Comparison of ENCODE assay signal across 8 cellular contexts in genomic region chr7:105589221-105590077, GRCh38. TPM values are rescaled to one million over a fixed set of nuclear protein-coding genes. Genes with fewer than 3 reads are reported as not detected.
DNase-seq lines count a peak whose midpoint lies in the region; ATAC-seq and TF ChIP-seq lines count a peak whose summit lies in the region.

No MANE protein-coding gene starts in this region.

- POLR2A ChIA-PET in HEK293 (lab: Yijun Ruan, JAX) = interaction anchor here (0.5 kb wide), 1 partner anchor 21 kb away, joined by 5 read pairs; no protein-coding TSS in a partner anchor

- peak; percentile 81 for DNase-seq in NCI-H510A treated with DMSO at 0.1 percent for 48 hours (lab: John Stamatoyannopoulos, UW)
- no peak for DNase-seq in NCI-H510A (lab: John Stamatoyannopoulos, UW)
- peak; percentile 44 for DNase-seq in MG63
- DNase-seq in SJSA1 (ENCODE audit: low read depth in 1 of 2, low spot score in 2 of 2) = peak; percentile 52 to 64
- DNase-seq in activated naive CD4-positive, alpha-beta T cell treated with anti-CD3 and anti-CD28 coated beads, Interleukin-2, amount 50 U/mL, for 16 hours = peak; percentile 43
- DNase-seq in heart right ventricle = peak in 1 of 2 donors; percentile 38
- DNase-seq in renal cortical epithelial cell (ENCODE audit: low read depth) = peak; percentile 79

- WGBS in heart right ventricle, 2 donors = 37 to 38% methylated on average over 6 of the region's 6 CpGs

- peak; percentile 63 to 88 (median 66) for ATAC-seq in heart right ventricle

- H3K4me1 ChIP-seq in HEK293 (ENCODE audit: control insufficient read depth, insufficient read depth, low read length) = no peaks in the 10 kb centered on the region
- no peaks in the 10 kb centered on the region for H3K4me1 ChIP-seq in SJSA1 (replicated peaks)
- H3K4me1 ChIP-seq in heart right ventricle = peaks cover 0 to 16% (median 5%) of the 10 kb centered on the region in 9 donors

- no peak overlapping the region for H3K4me3 ChIP-seq in HEK293 (ENCODE audit: low read depth, low read length)
- H3K4me3 ChIP-seq in MG63 = no peak overlapping the region
- no peak overlapping the region for H3K4me3 ChIP-seq in SJSA1
- no peak overlapping the region for H3K4me3 ChIP-seq in heart right ventricle

- intact Hi-C loops in heart right ventricle (cut with DNase I) = no loop called here

- H3K27ac ChIP-seq in HEK293 (ENCODE audit: extremely low read depth, low read depth, low read length) (no peak overlapping the region), SJSA1 (no peak overlapping the region), heart right ventricle (no peak overlapping the region)

- H3K36me3 ChIP-seq in HEK293 (ENCODE audit: control insufficient read depth in 2 of 2, insufficient read depth in 1 of 2, low read length in 2 of 2) (no peaks in the 10 kb centered on the region), MG63 (no peaks in the 10 kb centered on the region), SJSA1 (no peaks in the 10 kb centered on the region), heart right ventricle (no peaks in the 10 kb centered on the region)

- no peaks in the 10 kb centered on the region for H3K9me3 ChIP-seq in HEK293 (ENCODE audit: control insufficient read depth, insufficient read depth, low read depth, low read length)
- H3K9me3 ChIP-seq in MG63 = no peaks in the 10 kb centered on the region
- H3K9me3 ChIP-seq in SJSA1 (replicated peaks) = no peaks in the 10 kb centered on the region
- peaks cover 0 to 4% (median 0%) of the 10 kb centered on the region in 11 donors for H3K9me3 ChIP-seq in heart right ventricle

- no peaks in the 10 kb centered on the region for H3K27me3 ChIP-seq in MG63
- H3K27me3 ChIP-seq in SJSA1 (replicated peaks) = no peaks in the 10 kb centered on the region
- H3K27me3 ChIP-seq in heart right ventricle = no peaks in the 10 kb centered on the region

- TF ChIP-seq CTCF in HEK293 (tag by site-specific recombination; IDR thresholded peaks at IDR 0.05) = peak; percentile 83
- TF ChIP-seq CTCF in heart right ventricle (IDR thresholded peaks at IDR 0.05) = peak in 8 of 9 donors; percentile 20 to 58 (median 52)

- CTCF ChIA-PET in HEK293 (lab: Yijun Ruan, JAX) = interaction anchor here (0.6 to 1.9 kb wide), 20 partner anchors 8 to 706 kb away, joined by 3 to 11 read pairs (median 4); no protein-coding TSS in a partner anchor

TF ChIP-seq in HEK293, 187 proteins besides CTCF, POLR2A, EP300 and RAD21:
- no peak for TF ChIP-seq ZNF133 (tag by site-specific recombination; IDR thresholded peaks at IDR 0.05)
- TF ChIP-seq ZFP37 (tag by site-specific recombination; IDR thresholded peaks at IDR 0.05) = no peak
- TF ChIP-seq ZBTB17 (tag by site-specific recombination; IDR thresholded peaks at IDR 0.05) = peak; percentile 85
- no peak for TF ChIP-seq ZNF426 (tag by site-specific recombination; IDR thresholded peaks at IDR 0.05)
- TF ChIP-seq ZBTB44 (tag by site-specific recombination; IDR thresholded peaks at IDR 0.05) = 0 out of 2 replicates have a peak, but pooled peaks have one; percentile 10
- TF ChIP-seq ZNF843 (tag by site-specific recombination; IDR thresholded peaks at IDR 0.05) = 0 out of 2 replicates have a peak, but pooled peaks have one; percentile 32
- peak; percentile 53; the same call in 1 of the 2 replicates for TF ChIP-seq ZIC2 (tag by site-specific recombination; IDR thresholded peaks at IDR 0.05)
- TF ChIP-seq, protein P1, sequence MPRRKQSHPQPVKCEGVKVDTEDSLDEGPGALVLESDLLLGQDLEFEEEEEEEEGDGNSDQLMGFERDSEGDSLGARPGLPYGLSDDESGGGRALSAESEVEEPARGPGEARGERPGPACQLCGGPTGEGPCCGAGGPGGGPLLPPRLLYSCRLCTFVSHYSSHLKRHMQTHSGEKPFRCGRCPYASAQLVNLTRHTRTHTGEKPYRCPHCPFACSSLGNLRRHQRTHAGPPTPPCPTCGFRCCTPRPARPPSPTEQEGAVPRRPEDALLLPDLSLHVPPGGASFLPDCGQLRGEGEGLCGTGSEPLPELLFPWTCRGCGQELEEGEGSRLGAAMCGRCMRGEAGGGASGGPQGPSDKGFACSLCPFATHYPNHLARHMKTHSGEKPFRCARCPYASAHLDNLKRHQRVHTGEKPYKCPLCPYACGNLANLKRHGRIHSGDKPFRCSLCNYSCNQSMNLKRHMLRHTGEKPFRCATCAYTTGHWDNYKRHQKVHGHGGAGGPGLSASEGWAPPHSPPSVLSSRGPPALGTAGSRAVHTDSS (tag by site-specific recombination; IDR thresholded peaks at IDR 0.05) = peak; percentile 13; the same call in 1 of the 2 replicates
- TF ChIP-seq ZNF2 (tag by site-specific recombination; IDR thresholded peaks at IDR 0.05) = peak; percentile 75; the same call in 1 of the 2 replicates
- TF ChIP-seq, protein P2, sequence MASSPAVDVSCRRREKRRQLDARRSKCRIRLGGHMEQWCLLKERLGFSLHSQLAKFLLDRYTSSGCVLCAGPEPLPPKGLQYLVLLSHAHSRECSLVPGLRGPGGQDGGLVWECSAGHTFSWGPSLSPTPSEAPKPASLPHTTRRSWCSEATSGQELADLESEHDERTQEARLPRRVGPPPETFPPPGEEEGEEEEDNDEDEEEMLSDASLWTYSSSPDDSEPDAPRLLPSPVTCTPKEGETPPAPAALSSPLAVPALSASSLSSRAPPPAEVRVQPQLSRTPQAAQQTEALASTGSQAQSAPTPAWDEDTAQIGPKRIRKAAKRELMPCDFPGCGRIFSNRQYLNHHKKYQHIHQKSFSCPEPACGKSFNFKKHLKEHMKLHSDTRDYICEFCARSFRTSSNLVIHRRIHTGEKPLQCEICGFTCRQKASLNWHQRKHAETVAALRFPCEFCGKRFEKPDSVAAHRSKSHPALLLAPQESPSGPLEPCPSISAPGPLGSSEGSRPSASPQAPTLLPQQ (tag by site-specific recombination; IDR thresholded peaks at IDR 0.05) = peak; percentile 54; the same call in 1 of the 2 replicates
- peak; percentile 99 for TF ChIP-seq ZNF654 (tag by site-specific recombination; IDR thresholded peaks at IDR 0.05; ENCODE audit: low read depth)
- 0 out of 2 replicates have a peak, but pooled peaks have one; percentile 51 for TF ChIP-seq ZBTB48 (tag by site-specific recombination; IDR thresholded peaks at IDR 0.05)
- peak; percentile 61 for TF ChIP-seq ZNF660 (tag by site-specific recombination; IDR thresholded peaks at IDR 0.05)

RNA-seq across cellular contexts. Expression of gene EFCAB10, which starts 8.2 kb away (rescaled TPM):
- not detected in 2 replicates for total RNA-seq in MG63 (2014; rRNA removed; shearing (Covaris generic); ENCODE audit: low replicate concordance)
- total RNA-seq in SJSA1 (2014; rRNA removed; shearing (Covaris generic)) = not detected in 2 replicates
- not detected for total RNA-seq in heart right ventricle
- polyA plus RNA-seq in heart right ventricle = not detected
- 0.35 TPM in 1 of 2 replicates, not detected in the other for total RNA-seq in renal cortical epithelial cell

RNA-seq across cellular contexts. Expression of gene RINT1, which starts 57.4 kb away (rescaled TPM):
- 4.3 and 7.8 TPM in 2 replicates for total RNA-seq in MG63 (2014; rRNA removed; shearing (Covaris generic); ENCODE audit: low replicate concordance)
- total RNA-seq in SJSA1 (2014; rRNA removed; shearing (Covaris generic)) = 9.0 and 11.1 TPM in 2 replicates
- 10 to 100 TPM; 11.4 to 15.3 (median 13.1) TPM for total RNA-seq in heart right ventricle
- polyA plus RNA-seq in heart right ventricle = 10 to 100 TPM in 1 of 2 donors, 1 to 10 TPM in 1; 8.1 to 28.2 TPM
- total RNA-seq in renal cortical epithelial cell = 15.1 and 16.2 TPM in 2 replicates
